Comparison of ENCODE assay signal across 1 cellular context in genomic region chr2:11344342-11344955, GRCh38.
TF ChIP-seq lines count a peak whose summit lies in the region.

Gene ROCK2 (minus strand): TSS chr2:11344636. CDS start chr2:11344136, 500 bp downstream.

TF ChIP-seq in HepG2, 621 proteins besides CTCF, POLR2A, EP300 and RAD21 (continued from another document and continues in another):
- TF ChIP-seq REST (IDR thresholded peaks at IDR 0.05; ENCODE audit: borderline replicate concordance in 1 of 2, low read depth in 1 of 2, low read length in 2 of 2) (peak in 1 of 2 experiments; percentile 27; a peak in 1 of 4 replicates), KLF16 (CRISPR knock-in tag; IDR thresholded peaks at IDR 0.05) (peak in 1 of 2 experiments; percentile 86; a peak in 2 of 4 replicates), NONO (IDR thresholded peaks at IDR 0.05) (no peak), NONO (CRISPR knock-in tag; conservative IDR thresholded peaks at IDR 0.05) (peak; percentile 92), HDAC1 (CRISPR knock-in tag; IDR thresholded peaks at IDR 0.05) (peak; percentile 86), ATF2 (CRISPR knock-in tag; IDR thresholded peaks at IDR 0.05) (no peak), ZNF382 (CRISPR knock-in tag; IDR thresholded peaks at IDR 0.05; ENCODE audit: borderline replicate concordance) (no peak), ZBTB37 (CRISPR knock-in tag; IDR thresholded peaks at IDR 0.05) (no peak), ZNF737 (CRISPR knock-in tag; IDR thresholded peaks at IDR 0.05; ENCODE audit: borderline replicate concordance) (no peak), CBX1 (IDR thresholded peaks at IDR 0.05; ENCODE audit: low read depth) (no peak), ZNF256 (CRISPR knock-in tag; conservative IDR thresholded peaks at IDR 0.05) (no peak), ZNF503 (CRISPR knock-in tag; IDR thresholded peaks at IDR 0.05) (no peak), THAP11 (CRISPR knock-in tag; IDR thresholded peaks at IDR 0.05) (peak; percentile 64), FOXA1 (IDR thresholded peaks at IDR 0.05) (no peak), FOXA1 (CRISPR knock-in tag; IDR thresholded peaks at IDR 0.05) (peak; percentile 30; the same call in 1 of the 2 replicates), ZNF749 (CRISPR knock-in tag; IDR thresholded peaks at IDR 0.05; ENCODE audit: borderline replicate concordance) (peak; percentile 71; the same call in 1 of the 2 replicates), WIZ (CRISPR knock-in tag; IDR thresholded peaks at IDR 0.05) (no peak), MAZ (IDR thresholded peaks at IDR 0.05; ENCODE audit: borderline replicate concordance, low read depth, low read length) (peak; percentile 93), MAZ (CRISPR knock-in tag; IDR thresholded peaks at IDR 0.05; ENCODE audit: low read depth) (peak; percentile 99), KMT2B (CRISPR knock-in tag; IDR thresholded peaks at IDR 0.05) (peak; percentile 73), ERF (CRISPR knock-in tag; IDR thresholded peaks at IDR 0.05) (peak; percentile 48; the same call in 1 of the 2 replicates), TBX3 (IDR thresholded peaks at IDR 0.05; ENCODE audit: borderline replicate concordance) (no peak), KAT8 (CRISPR knock-in tag; IDR thresholded peaks at IDR 0.05) (peak; percentile 52; the same call in 1 of the 2 replicates), NR2F6 (IDR thresholded peaks at IDR 0.05) (no peak), NR2F6 (CRISPR knock-in tag; IDR thresholded peaks at IDR 0.05) (peak; percentile 46; the same call in 1 of the 2 replicates), ZNF232 (CRISPR knock-in tag; IDR thresholded peaks at IDR 0.05; ENCODE audit: borderline replicate concordance) (no peak), CCAR2 (optimal IDR thresholded peaks at IDR 0.05; ENCODE audit: low read depth, low read length) (no peak), CEBPB (IDR thresholded peaks at IDR 0.05; ENCODE audit: borderline replicate concordance, low read depth, low read length) (no peak), MYNN (CRISPR knock-in tag; IDR thresholded peaks at IDR 0.05; ENCODE audit: low read depth) (no peak), SNAI1 (CRISPR knock-in tag; IDR thresholded peaks at IDR 0.05; ENCODE audit: borderline replicate concordance) (no peak), GFI1 (CRISPR knock-in tag; IDR thresholded peaks at IDR 0.05; ENCODE audit: borderline replicate concordance) (peak; percentile 66; the same call in 1 of the 2 replicates), RFXAP (CRISPR knock-in tag; IDR thresholded peaks at IDR 0.05; ENCODE audit: borderline replicate concordance) (no peak; the same call in 1 of the 2 replicates), ZNF781 (CRISPR knock-in tag; IDR thresholded peaks at IDR 0.05; ENCODE audit: borderline replicate concordance, not compliant biosample characterization) (no peak), HOXA3 (CRISPR knock-in tag; IDR thresholded peaks at IDR 0.05) (peak; percentile 70), MTF1 (CRISPR knock-in tag; IDR thresholded peaks at IDR 0.05) (no peak), ZNF230 (CRISPR knock-in tag; IDR thresholded peaks at IDR 0.05) (no peak), ETV6 (CRISPR knock-in tag; conservative IDR thresholded peaks at IDR 0.05) (no peak; the same call in 1 of the 2 replicates)
- TF ChIP-seq, protein P1, sequence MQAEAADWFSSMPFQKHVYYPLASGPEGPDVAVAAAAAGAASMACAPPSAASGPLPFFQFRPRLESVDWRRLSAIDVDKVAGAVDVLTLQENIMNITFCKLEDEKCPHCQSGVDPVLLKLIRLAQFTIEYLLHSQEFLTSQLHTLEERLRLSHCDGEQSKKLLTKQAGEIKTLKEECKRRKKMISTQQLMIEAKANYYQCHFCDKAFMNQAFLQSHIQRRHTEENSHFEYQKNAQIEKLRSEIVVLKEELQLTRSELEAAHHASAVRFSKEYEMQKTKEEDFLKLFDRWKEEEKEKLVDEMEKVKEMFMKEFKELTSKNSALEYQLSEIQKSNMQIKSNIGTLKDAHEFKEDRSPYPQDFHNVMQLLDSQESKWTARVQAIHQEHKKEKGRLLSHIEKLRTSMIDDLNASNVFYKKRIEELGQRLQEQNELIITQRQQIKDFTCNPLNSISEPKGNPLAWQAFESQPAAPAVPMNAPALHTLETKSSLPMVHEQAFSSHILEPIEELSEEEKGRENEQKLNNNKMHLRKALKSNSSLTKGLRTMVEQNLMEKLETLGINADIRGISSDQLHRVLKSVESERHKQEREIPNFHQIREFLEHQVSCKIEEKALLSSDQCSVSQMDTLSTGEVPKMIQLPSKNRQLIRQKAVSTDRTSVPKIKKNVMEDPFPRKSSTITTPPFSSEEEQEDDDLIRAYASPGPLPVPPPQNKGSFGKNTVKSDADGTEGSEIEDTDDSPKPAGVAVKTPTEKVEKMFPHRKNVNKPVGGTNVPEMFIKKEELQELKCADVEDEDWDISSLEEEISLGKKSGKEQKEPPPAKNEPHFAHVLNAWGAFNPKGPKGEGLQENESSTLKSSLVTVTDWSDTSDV (CRISPR knock-in tag; IDR thresholded peaks at IDR 0.05) = 0 out of 2 replicates have a peak, but pooled peaks have one; percentile 21
- TF ChIP-seq, protein P2, sequence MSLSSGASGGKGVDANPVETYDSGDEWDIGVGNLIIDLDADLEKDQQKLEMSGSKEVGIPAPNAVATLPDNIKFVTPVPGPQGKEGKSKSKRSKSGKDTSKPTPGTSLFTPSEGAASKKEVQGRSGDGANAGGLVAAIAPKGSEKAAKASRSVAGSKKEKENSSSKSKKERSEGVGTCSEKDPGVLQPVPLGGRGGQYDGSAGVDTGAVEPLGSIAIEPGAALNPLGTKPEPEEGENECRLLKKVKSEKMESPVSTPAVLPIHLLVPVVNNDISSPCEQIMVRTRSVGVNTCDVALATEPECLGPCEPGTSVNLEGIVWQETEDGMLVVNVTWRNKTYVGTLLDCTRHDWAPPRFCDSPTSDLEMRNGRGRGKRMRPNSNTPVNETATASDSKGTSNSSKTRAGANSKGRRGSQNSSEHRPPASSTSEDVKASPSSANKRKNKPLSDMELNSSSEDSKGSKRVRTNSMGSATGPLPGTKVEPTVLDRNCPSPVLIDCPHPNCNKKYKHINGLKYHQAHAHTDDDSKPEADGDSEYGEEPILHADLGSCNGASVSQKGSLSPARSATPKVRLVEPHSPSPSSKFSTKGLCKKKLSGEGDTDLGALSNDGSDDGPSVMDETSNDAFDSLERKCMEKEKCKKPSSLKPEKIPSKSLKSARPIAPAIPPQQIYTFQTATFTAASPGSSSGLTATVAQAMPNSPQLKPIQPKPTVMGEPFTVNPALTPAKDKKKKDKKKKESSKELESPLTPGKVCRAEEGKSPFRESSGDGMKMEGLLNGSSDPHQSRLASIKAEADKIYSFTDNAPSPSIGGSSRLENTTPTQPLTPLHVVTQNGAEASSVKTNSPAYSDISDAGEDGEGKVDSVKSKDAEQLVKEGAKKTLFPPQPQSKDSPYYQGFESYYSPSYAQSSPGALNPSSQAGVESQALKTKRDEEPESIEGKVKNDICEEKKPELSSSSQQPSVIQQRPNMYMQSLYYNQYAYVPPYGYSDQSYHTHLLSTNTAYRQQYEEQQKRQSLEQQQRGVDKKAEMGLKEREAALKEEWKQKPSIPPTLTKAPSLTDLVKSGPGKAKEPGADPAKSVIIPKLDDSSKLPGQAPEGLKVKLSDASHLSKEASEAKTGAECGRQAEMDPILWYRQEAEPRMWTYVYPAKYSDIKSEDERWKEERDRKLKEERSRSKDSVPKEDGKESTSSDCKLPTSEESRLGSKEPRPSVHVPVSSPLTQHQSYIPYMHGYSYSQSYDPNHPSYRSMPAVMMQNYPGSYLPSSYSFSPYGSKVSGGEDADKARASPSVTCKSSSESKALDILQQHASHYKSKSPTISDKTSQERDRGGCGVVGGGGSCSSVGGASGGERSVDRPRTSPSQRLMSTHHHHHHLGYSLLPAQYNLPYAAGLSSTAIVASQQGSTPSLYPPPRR (CRISPR knock-in tag; IDR thresholded peaks at IDR 0.05; ENCODE audit: borderline replicate concordance) = peak; percentile 62; the same call in 1 of the 2 replicates
- TF ChIP-seq, protein P3, sequence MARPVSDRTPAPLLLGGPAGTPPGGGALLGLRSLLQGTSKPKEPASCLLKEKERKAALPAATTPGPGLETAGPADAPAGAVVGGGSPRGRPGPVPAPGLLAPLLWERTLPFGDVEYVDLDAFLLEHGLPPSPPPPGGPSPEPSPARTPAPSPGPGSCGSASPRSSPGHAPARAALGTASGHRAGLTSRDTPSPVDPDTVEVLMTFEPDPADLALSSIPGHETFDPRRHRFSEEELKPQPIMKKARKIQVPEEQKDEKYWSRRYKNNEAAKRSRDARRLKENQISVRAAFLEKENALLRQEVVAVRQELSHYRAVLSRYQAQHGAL (CRISPR knock-in tag; IDR thresholded peaks at IDR 0.05; ENCODE audit: not compliant biosample characterization) = no peak
- TF ChIP-seq, protein P4, sequence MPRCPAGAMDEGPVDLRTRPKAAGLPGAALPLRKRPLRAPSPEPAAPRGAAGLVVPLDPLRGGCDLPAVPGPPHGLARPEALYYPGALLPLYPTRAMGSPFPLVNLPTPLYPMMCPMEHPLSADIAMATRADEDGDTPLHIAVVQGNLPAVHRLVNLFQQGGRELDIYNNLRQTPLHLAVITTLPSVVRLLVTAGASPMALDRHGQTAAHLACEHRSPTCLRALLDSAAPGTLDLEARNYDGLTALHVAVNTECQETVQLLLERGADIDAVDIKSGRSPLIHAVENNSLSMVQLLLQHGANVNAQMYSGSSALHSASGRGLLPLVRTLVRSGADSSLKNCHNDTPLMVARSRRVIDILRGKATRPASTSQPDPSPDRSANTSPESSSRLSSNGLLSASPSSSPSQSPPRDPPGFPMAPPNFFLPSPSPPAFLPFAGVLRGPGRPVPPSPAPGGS (CRISPR knock-in tag; IDR thresholded peaks at IDR 0.05) = no peak; the same call in 1 of the 2 replicates
- TF ChIP-seq, protein P5, sequence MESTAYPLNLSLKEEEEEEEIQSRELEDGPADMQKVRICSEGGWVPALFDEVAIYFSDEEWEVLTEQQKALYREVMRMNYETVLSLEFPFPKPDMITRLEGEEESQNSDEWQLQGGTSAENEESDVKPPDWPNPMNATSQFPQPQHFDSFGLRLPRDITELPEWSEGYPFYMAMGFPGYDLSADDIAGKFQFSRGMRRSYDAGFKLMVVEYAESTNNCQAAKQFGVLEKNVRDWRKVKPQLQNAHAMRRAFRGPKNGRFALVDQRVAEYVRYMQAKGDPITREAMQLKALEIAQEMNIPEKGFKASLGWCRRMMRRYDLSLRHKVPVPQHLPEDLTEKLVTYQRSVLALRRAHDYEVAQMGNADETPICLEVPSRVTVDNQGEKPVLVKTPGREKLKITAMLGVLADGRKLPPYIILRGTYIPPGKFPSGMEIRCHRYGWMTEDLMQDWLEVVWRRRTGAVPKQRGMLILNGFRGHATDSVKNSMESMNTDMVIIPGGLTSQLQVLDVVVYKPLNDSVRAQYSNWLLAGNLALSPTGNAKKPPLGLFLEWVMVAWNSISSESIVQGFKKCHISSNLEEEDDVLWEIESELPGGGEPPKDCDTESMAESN (CRISPR knock-in tag; conservative IDR thresholded peaks at IDR 0.05) = peak; percentile 90; the same call in 1 of the 2 replicates
